ENCODE assay signal across 20 cellular contexts in the genomic region with DNA sequence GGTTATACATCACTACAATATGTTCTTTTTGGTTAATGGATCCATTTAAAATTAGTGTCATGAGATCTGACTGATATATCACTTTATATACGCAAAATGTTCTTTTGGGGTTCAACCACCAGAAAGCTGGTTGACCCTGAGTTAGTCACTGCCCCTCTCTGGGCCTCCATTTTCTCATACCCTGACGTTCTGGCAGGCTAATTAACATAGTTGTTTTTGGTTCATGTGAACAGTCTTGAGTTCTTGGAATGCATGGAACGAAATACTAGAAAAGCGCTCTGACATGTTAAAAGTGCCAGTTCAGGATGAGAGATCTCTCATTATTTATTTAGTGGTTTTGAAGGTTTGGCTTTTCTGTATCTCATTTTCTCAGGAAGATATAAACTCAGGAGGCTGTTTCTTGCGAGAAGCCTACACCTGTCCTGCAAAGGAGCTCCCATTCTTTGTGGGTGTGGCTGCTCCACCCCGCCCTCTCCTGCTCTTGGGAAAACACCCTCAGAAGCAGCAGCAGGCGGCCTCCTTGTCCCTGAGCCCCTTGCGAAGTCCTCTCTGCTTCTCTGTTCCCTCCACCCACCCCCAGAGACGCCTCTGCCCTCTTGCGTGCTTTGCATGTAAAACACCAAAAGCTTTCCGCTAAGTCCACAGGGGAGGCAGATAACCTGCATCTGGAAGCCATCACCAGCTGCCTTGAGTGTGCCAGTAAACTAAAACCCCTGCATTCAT.
DNase-seq lines count a peak whose midpoint lies in the region; ATAC-seq and TF ChIP-seq lines count a peak whose summit lies in the region.
"Had no signal": no experiment of that assay in that cellular context is flagged by ENCODE, and none has a peak within 500 bp of the region (broad histone marks: within the 10 kb centered on the region; RNA-seq: fewer than 3 reads in every experiment).

No MANE protein-coding gene starts in this region.

- no peak for TF ChIP-seq POLR2A in HCT116 (IDR thresholded peaks at IDR 0.05; ENCODE audit: borderline replicate concordance, extremely low read depth, insufficient read depth, insufficient read length)

- H3K4me2 ChIP-seq in HCT116 (ENCODE audit: low read length): no peak overlapping the region

- no peak overlapping the region for H3K27ac ChIP-seq in HCT116 (ENCODE audit: low read depth, low read length)
- H3K27ac ChIP-seq: breast epithelium, GM23248, parathyroid adenoma had no signal

- no peaks in the 10 kb centered on the region for H3K9me3 ChIP-seq in HCT116 (ENCODE audit: control insufficient read depth in 1 of 2, insufficient read depth in 1 of 2, low read depth in 1 of 2, low read length in 2 of 2)
- H3K9me3 ChIP-seq: breast epithelium had no signal

- no peaks in the 10 kb centered on the region for H3K36me3 Mint-ChIP-seq in Calu3 (ENCODE audit: insufficient read depth, unreplicated experiment)
- H3K36me3 Mint-ChIP-seq in activated CD8-positive, alpha-beta memory T cell treated with anti-CD3 and anti-CD28 coated beads, Interleukin-2, amount 10 ng/mL, durations not matched to agents 7 days and 5 days: no peaks in the 10 kb centered on the region
- H3K36me3 Mint-ChIP-seq in activated naive CD4-positive, alpha-beta T cell treated with anti-CD3 and anti-CD28 coated beads, Interleukin-2, amount 10 ng/mL, durations not matched to agents 7 days and 5 days: no peaks in the 10 kb centered on the region
- H3K36me3 Mint-ChIP-seq: activated naive CD8-positive, alpha-beta T cell had no signal

- no peak overlapping the region for H3K27ac Mint-ChIP-seq in Calu3 (ENCODE audit: unreplicated experiment)
- no peak overlapping the region for H3K27ac Mint-ChIP-seq in activated CD8-positive, alpha-beta memory T cell treated with anti-CD3 and anti-CD28 coated beads, Interleukin-2, amount 10 ng/mL, durations not matched to agents 7 days and 5 days
- no peak overlapping the region for H3K27ac Mint-ChIP-seq in activated naive CD4-positive, alpha-beta T cell treated with anti-CD3 and anti-CD28 coated beads, Interleukin-2, amount 10 ng/mL, durations not matched to agents 7 days and 5 days
- H3K27ac Mint-ChIP-seq: activated CD4-positive, alpha-beta T cell treated with anti-CD3 and anti-CD28 coated beads, Interleukin-2, amount 10 ng/mL, durations not matched to agents 24 days and 14 days; activated naive CD8-positive, alpha-beta T cell; activated T-cell treated with anti-CD3 and anti-CD28 coated beads, Interleukin-2, amount 50 U/mL, for 24 hours had no signal

- H3K79me2 ChIP-seq in HCT116 (ENCODE audit: insufficient read depth, low read length): no peaks in the 10 kb centered on the region

- peaks cover 57% of the 10 kb centered on the region for H3K27me3 ChIP-seq in HCT116 (ENCODE audit: insufficient read depth, low read length)
- H3K27me3 ChIP-seq: breast epithelium had no signal

- H4K20me1 ChIP-seq in HCT116 (ENCODE audit: insufficient read depth): no peaks in the 10 kb centered on the region

- RAD21 ChIA-PET in HCT116 (lab: Charles Lee; ENCODE audit: low non-redundant PET in 1 of 2, low total read pairs in 2 of 2, uncharacterized antibody in 2 of 2, unreplicated experiment in 2 of 2): no interaction called here

- BruUV-seq in Calu3 (replicated peaks; lab: Mats Ljungman, UMichigan) (no TSS peak), HCT116 (replicated peaks; lab: Mats Ljungman, UMichigan) (no TSS peak)

- CTCF ChIA-PET in Calu3 (lab: Charles Lee) (interaction anchor here (0.6 kb wide), 1 partner anchor 471 kb away, joined by 6 read pairs; no protein-coding TSS in a partner anchor), HCT116 (lab: Charles Lee) (no interaction called here)
- CTCF ChIA-PET in activated CD8-positive, alpha-beta memory T cell treated with anti-CD3 and anti-CD28 coated beads, Interleukin-2, amount 10 ng/mL, durations not matched to agents 7 days and 5 days (lab: Charles Lee): no interaction called here
- CTCF ChIA-PET in activated naive CD4-positive, alpha-beta T cell treated with anti-CD3 and anti-CD28 coated beads, Interleukin-2, amount 10 ng/mL, durations not matched to agents 7 days and 5 days (lab: Charles Lee): no interaction called here

- H3K27me3 Mint-ChIP-seq in Calu3 (ENCODE audit: unreplicated experiment): peaks cover 52% of the 10 kb centered on the region
- H3K27me3 Mint-ChIP-seq in activated CD8-positive, alpha-beta memory T cell treated with anti-CD3 and anti-CD28 coated beads, Interleukin-2, amount 10 ng/mL, durations not matched to agents 7 days and 5 days: peaks cover 8% of the 10 kb centered on the region
- H3K27me3 Mint-ChIP-seq in activated naive CD4-positive, alpha-beta T cell treated with anti-CD3 and anti-CD28 coated beads, Interleukin-2, amount 10 ng/mL, durations not matched to agents 7 days and 5 days: peaks cover 12% of the 10 kb centered on the region

- intact Hi-C loops in Calu3 (cut with micrococcal nuclease; ENCODE audit: unreplicated experiment) (no loop called here), HCT116 (cut with micrococcal nuclease) (no loop called here)

- TF ChIP-seq RAD21 in HCT116 (IDR thresholded peaks at IDR 0.05; ENCODE audit: low read depth): no peak

- no peaks in the 10 kb centered on the region for H3K36me3 ChIP-seq in HCT116 (ENCODE audit: control insufficient read depth in 1 of 2, insufficient read depth in 2 of 2, low read length in 2 of 2)
- H3K36me3 ChIP-seq: breast epithelium had no signal

- no peak for TF ChIP-seq CTCF in Calu3 (IDR thresholded peaks at IDR 0.05; ENCODE audit: unreplicated experiment)
- no peak for TF ChIP-seq CTCF in HCT116 (IDR thresholded peaks at IDR 0.05 in 2 of 3, conservative IDR thresholded peaks at IDR 0.05 in 1 of 3; ENCODE audit: borderline replicate concordance in 1 of 3, insufficient read depth in 1 of 3, low read depth in 2 of 3, low read length in 2 of 3)

- H3K9ac ChIP-seq in HCT116 (ENCODE audit: low read length): no peak overlapping the region
- H3K9ac ChIP-seq: GM23248, parathyroid adenoma had no signal

- H3K4me3 ChIP-seq in HCT116 (replicated peaks in 1 of 2; ENCODE audit: low read depth in 1 of 2, low read length in 2 of 2): no peak overlapping the region
- H3K4me3 ChIP-seq: breast epithelium, GM23248 had no signal

- peak; percentile 27; the same call in 1 of the 2 replicates for ATAC-seq in HCT116
- no peak for ATAC-seq in activated CD8-positive, alpha-beta memory T cell treated with anti-CD3 and anti-CD28 coated beads, Interleukin-2, amount 10 ng/mL, durations not matched to agents 7 days and 5 days
- ATAC-seq: left lobe of liver had no signal

- DNase-seq in Calu3: peak; percentile 5
- no peak for DNase-seq in HCT116 (ENCODE audit: low read depth, low spot score)
- peak; percentile 10 for DNase-seq in amniotic epithelial cell (ENCODE audit: low read depth)
- peak; percentile 91 for DNase-seq in islet precursor cell
- DNase-seq in activated CD8-positive, alpha-beta memory T cell treated with anti-CD3 and anti-CD28 coated beads, Interleukin-2, amount 10 ng/mL, durations not matched to agents 7 days and 5 days: no peak
- no peak for DNase-seq in dermis blood vessel endothelial cell
- no peak for DNase-seq in activated naive CD4-positive, alpha-beta T cell treated with anti-CD3 and anti-CD28 coated beads, Interleukin-2, amount 10 ng/mL, durations not matched to agents 7 days and 5 days
- no peak for DNase-seq in GOT3 (lab: John Stamatoyannopoulos, UW)
- DNase-seq: activated CD4-positive, alpha-beta T cell treated with anti-CD3 and anti-CD28 coated beads, Interleukin-2, amount 10 ng/mL, durations not matched to agents 24 days and 14 days; activated T-cell treated with anti-CD3 and anti-CD28 coated beads, Interleukin-2, amount 50 U/mL, for 24 hours; GM23248; NCI-H1436; NCI-H446 treated with DMSO at 0.1 percent for 48 hours; OCI-M1; stimulated activated CD4-positive, alpha-beta T cell treated with anti-CD3 and anti-CD28 coated beads, Interleukin-4, amount 100 ng/mL, for 1 hour; stimulated activated CD8-positive, alpha-beta memory T cell treated with anti-CD3 and anti-CD28 coated beads, Interleukin-4, amount 100 ng/mL, for 48 hours had no signal

- H3K4me3 Mint-ChIP-seq in Calu3 (ENCODE audit: low read depth, unreplicated experiment): no peak overlapping the region
- H3K4me3 Mint-ChIP-seq in activated CD8-positive, alpha-beta memory T cell treated with anti-CD3 and anti-CD28 coated beads, Interleukin-2, amount 10 ng/mL, durations not matched to agents 7 days and 5 days: no peak overlapping the region
- H3K4me3 Mint-ChIP-seq in activated naive CD4-positive, alpha-beta T cell treated with anti-CD3 and anti-CD28 coated beads, Interleukin-2, amount 10 ng/mL, durations not matched to agents 7 days and 5 days: no peak overlapping the region
- H3K4me3 Mint-ChIP-seq: activated CD4-positive, alpha-beta T cell treated with anti-CD3 and anti-CD28 coated beads, Interleukin-2, amount 10 ng/mL, durations not matched to agents 24 days and 14 days; activated naive CD8-positive, alpha-beta T cell; activated T-cell treated with anti-CD3 and anti-CD28 coated beads, Interleukin-2, amount 50 U/mL, for 24 hours had no signal

- no peaks in the 10 kb centered on the region for H3K4me1 Mint-ChIP-seq in Calu3 (ENCODE audit: low read depth, unreplicated experiment)
- H3K4me1 Mint-ChIP-seq in activated CD8-positive, alpha-beta memory T cell treated with anti-CD3 and anti-CD28 coated beads, Interleukin-2, amount 10 ng/mL, durations not matched to agents 7 days and 5 days: no peaks in the 10 kb centered on the region
- no peaks in the 10 kb centered on the region for H3K4me1 Mint-ChIP-seq in activated naive CD4-positive, alpha-beta T cell treated with anti-CD3 and anti-CD28 coated beads, Interleukin-2, amount 10 ng/mL, durations not matched to agents 7 days and 5 days
- H3K4me1 Mint-ChIP-seq: activated CD4-positive, alpha-beta T cell treated with anti-CD3 and anti-CD28 coated beads, Interleukin-2, amount 10 ng/mL, durations not matched to agents 24 days and 14 days had no signal

- no peaks in the 10 kb centered on the region for H3K9me2 ChIP-seq in HCT116 (ENCODE audit: insufficient read depth)

- H3K9me3 Mint-ChIP-seq in Calu3 (ENCODE audit: low read depth, unreplicated experiment): no peaks in the 10 kb centered on the region
- H3K9me3 Mint-ChIP-seq in activated CD8-positive, alpha-beta memory T cell treated with anti-CD3 and anti-CD28 coated beads, Interleukin-2, amount 10 ng/mL, durations not matched to agents 7 days and 5 days (ENCODE audit: low read depth): no peaks in the 10 kb centered on the region
- no peaks in the 10 kb centered on the region for H3K9me3 Mint-ChIP-seq in activated naive CD4-positive, alpha-beta T cell treated with anti-CD3 and anti-CD28 coated beads, Interleukin-2, amount 10 ng/mL, durations not matched to agents 7 days and 5 days
- H3K9me3 Mint-ChIP-seq: activated CD4-positive, alpha-beta T cell treated with anti-CD3 and anti-CD28 coated beads, Interleukin-2, amount 10 ng/mL, durations not matched to agents 24 days and 14 days; activated T-cell treated with anti-CD3 and anti-CD28 coated beads, Interleukin-2, amount 50 U/mL, for 24 hours had no signal

- POLR2A ChIA-PET in HCT116 (lab: Charles Lee): no interaction called here

- H3K4me1 ChIP-seq in HCT116 (ENCODE audit: control insufficient read depth in 1 of 2, insufficient read depth in 2 of 2, low read length in 2 of 2): no peaks in the 10 kb centered on the region
- H3K4me1 ChIP-seq: breast epithelium had no signal

- H2AFZ ChIP-seq in HCT116 (ENCODE audit: low read depth, low read length, poor library complexity, severe bottlenecking): no peak overlapping the region
- H2AFZ ChIP-seq: GM23248, parathyroid adenoma had no signal

Comparison
In these comparisons a context has a peak if more than half of its experiments do, and no peak if none do; other contexts are left out.
1. DNase-seq: peak in Calu3 (single experiment), amniotic epithelial cell (single experiment) and islet precursor cell (single experiment); none in HCT116 (single experiment), activated CD8-positive, alpha-beta memory T cell treated with anti-CD3 and anti-CD28 coated beads, Interleukin-2, amount 10 ng/mL, durations not matched to agents 7 days and 5 days (single experiment), dermis blood vessel endothelial cell (single experiment), activated naive CD4-positive, alpha-beta T cell treated with anti-CD3 and anti-CD28 coated beads, Interleukin-2, amount 10 ng/mL, durations not matched to agents 7 days and 5 days (single experiment) and GOT3 (single experiment).